8 cellular contexts compared by ENCODE assay signal in the genomic region with DNA sequence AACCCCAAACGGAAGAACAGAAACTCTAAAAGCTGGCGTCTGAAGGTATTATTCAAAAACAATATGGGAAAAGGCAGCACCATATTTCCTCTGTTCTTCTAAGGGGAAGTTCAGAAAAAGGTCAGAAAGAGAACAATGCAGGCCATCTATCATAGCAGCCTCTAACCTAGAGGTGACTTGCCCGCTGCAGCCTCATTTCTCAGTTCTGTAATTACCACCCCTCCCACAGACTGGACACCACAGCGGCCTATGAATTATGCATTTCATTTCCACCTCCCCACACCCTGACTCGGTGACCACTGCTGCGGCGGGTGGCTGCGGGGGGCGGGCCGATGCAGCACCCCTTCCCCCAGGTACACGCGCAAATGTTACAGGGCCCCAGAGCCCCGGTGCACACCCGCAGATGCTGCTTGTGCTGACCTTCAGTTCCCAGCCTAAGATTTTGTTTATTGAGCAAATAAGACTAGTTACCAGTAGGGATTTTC.
A peak's percentile ranks its signal among the peaks of the same experiment; 100 is the strongest.
DNase-seq lines count a peak whose midpoint lies in the region; ATAC-seq and TF ChIP-seq lines count a peak whose summit lies in the region.

No MANE protein-coding gene starts in this region.

- DNase-seq in GM10266 (ENCODE audit: extremely low spot score): peak; percentile 68
- DNase-seq in pulmonary artery endothelial cell (ENCODE audit: low read depth, low spot score): peak; percentile 13
- no peak for DNase-seq in suprapubic skin (ENCODE audit: low spot score in 2 of 2)
- DNase-seq in cerebellar cortex (ENCODE audit: low spot score): no peak
- no peak for DNase-seq in NAMALWA (ENCODE audit: low spot score)

- peak; percentile 86 for ATAC-seq in GM19468 (IDR thresholded peaks at IDR 0.05; ENCODE audit: extremely low read depth, unreplicated experiment)
- ATAC-seq in HG03558 (IDR thresholded peaks at IDR 0.05; ENCODE audit: extremely low read depth, unreplicated experiment): peak; percentile 87

- H3K4me1 ChIP-seq in suprapubic skin: peaks cover 14% of the 10 kb centered on the region

- no peak for TF ChIP-seq CTCF in GM10266 (IDR thresholded peaks at IDR 0.05; ENCODE audit: control insufficient read depth, insufficient read depth, low read depth, missing control alignments)
- TF ChIP-seq CTCF in brain (conservative IDR thresholded peaks at IDR 0.05): no peak
- no peak for TF ChIP-seq CTCF in suprapubic skin (IDR thresholded peaks at IDR 0.05)

- no peak for TF ChIP-seq EP300 in suprapubic skin (IDR thresholded peaks at IDR 0.05)

- H3K4me3 Mint-ChIP-seq in brain: peak overlapping the region in 1 of 5 experiments; percentile 13

- peaks cover 74% of the 10 kb centered on the region for H3K4me1 Mint-ChIP-seq in brain

- H3K27ac Mint-ChIP-seq in brain: peak overlapping the region in 3 of 5 experiments; percentile 29 to 72 (median 71)

- TF ChIP-seq POLR2A in suprapubic skin (IDR thresholded peaks at IDR 0.05): no peak

- H3K27me3 ChIP-seq in suprapubic skin: no peaks in the 10 kb centered on the region

- 82% methylated on average over 14 of the region's 14 CpGs for WGBS in suprapubic skin

- no peaks in the 10 kb centered on the region for H3K9me3 Mint-ChIP-seq in brain

- H3K4me3 ChIP-seq in suprapubic skin: no peak overlapping the region

- no peaks in the 10 kb centered on the region for H3K36me3 ChIP-seq in suprapubic skin

- no peak overlapping the region for H3K27ac ChIP-seq in suprapubic skin

- peaks cover 5% of the 10 kb centered on the region for H3K27me3 Mint-ChIP-seq in brain

- H3K9me3 ChIP-seq in suprapubic skin: no peaks in the 10 kb centered on the region

- H3K36me3 Mint-ChIP-seq in brain: no peaks in the 10 kb centered on the region

Comparison
In these comparisons a context has a peak if more than half of its experiments do, and no peak if none do; other contexts are left out.
1. DNase-seq: peak in GM10266 (single experiment) and pulmonary artery endothelial cell (single experiment); none in suprapubic skin (0 of 2), cerebellar cortex (single experiment) and NAMALWA (single experiment).